ENCODE assay signal across 31 cellular contexts in the genomic region with DNA sequence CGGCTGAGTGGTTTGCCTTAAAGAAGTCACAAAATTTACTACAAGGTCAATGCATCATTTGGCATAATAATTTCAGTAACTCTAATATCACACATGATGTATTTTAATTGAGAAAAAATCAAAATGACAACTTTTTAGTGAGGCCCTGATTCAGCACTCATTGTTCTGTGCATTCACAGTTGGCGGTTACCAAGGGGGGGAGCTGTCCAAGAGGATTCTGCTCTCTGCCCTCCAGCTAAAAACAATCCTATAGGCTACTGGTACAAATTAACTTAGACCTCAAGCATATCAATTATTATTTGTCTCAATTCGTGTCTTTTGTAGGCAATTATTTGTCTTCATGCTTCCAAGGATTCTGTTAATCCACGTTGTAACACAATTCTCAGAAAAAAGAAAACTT.
"Had no signal": no experiment of that assay in that cellular context is flagged by ENCODE, and none has a peak within 500 bp of the region (broad histone marks: within the 10 kb centered on the region; RNA-seq: fewer than 3 reads in every experiment).

No MANE protein-coding gene starts in this region.

- H3K27ac Mint-ChIP-seq: activated CD4-positive, alpha-beta T cell treated with anti-CD3 and anti-CD28 coated beads, Interleukin-2, amount 10 ng/mL, durations not matched to agents 24 days and 14 days; activated CD8-positive, alpha-beta T cell treated with anti-CD3 and anti-CD28 coated beads for 36 hours; activated naive CD4-positive, alpha-beta T cell treated with anti-CD3 and anti-CD28 coated beads, Interleukin-2, amount 50 U/mL, for 24 hours; activated naive CD8-positive, alpha-beta T cell treated with anti-CD3 and anti-CD28 coated beads, Interleukin-2, amount 10 ng/mL, durations not matched to agents 7 days and 5 days; activated T-cell treated with anti-CD3 and anti-CD28 coated beads, Interleukin-2, amount 50 U/mL, for 72 hours; activated T-helper 17 cell treated with anti-CD3 and anti-CD28 coated beads, Interleukin-2, amount 50 U/mL, for 72 hours; T-cell had no signal

- H3K4me1 ChIP-seq: Peyer's patch, SJSA1 had no signal

- DNase-seq: activated CD4-positive, alpha-beta T cell treated with anti-CD3 and anti-CD28 coated beads, Interleukin-2, amount 10 ng/mL, durations not matched to agents 24 days and 14 days; activated CD4-positive, alpha-beta T cell treated with anti-CD3 and anti-CD28 coated beads, Interleukin-2, amount 50 U/mL, for 4 hours; activated CD8-positive, alpha-beta T cell treated with anti-CD3 and anti-CD28 coated beads for 36 hours; activated effector memory CD4-positive, alpha-beta T cell treated with anti-CD3 and anti-CD28 coated beads, Interleukin-2, amount 50 U/mL, for 16 hours; activated naive CD4-positive, alpha-beta T cell treated with Interleukin-2 at 50 U/mL for 16 hours; activated naive CD8-positive, alpha-beta T cell treated with anti-CD3 and anti-CD28 coated beads, Interleukin-2, amount 10 ng/mL, durations not matched to agents 7 days and 5 days; activated T-cell treated with anti-CD3 and anti-CD28 coated beads, Interleukin-2, amount 50 U/mL, for 1 hour; activated T-cell treated with anti-CD3 and anti-CD28 coated beads, Interleukin-2, amount 50 U/mL, for 72 hours; amygdala; NCI-H1105; NCI-H1417 treated with DMSO at 0.1 percent for 48 hours; NCI-H187 treated with DMSO at 0.1 percent for 48 hours; NCI-H2081; NCI-H510A; NCI-H526; NCI-H774; Peyer's patch; RPMI8226; SHP77 treated with DMSO at 0.1 percent for 48 hours; T-cell; T-helper 2 cell; T-helper 9 cell; WERI-Rb-1 had no signal

- H3K36me3 Mint-ChIP-seq: activated naive CD8-positive, alpha-beta T cell treated with anti-CD3 and anti-CD28 coated beads, Interleukin-2, amount 10 ng/mL, durations not matched to agents 7 days and 5 days had no signal

- H3K9me3 Mint-ChIP-seq: activated CD4-positive, alpha-beta T cell treated with anti-CD3 and anti-CD28 coated beads, Interleukin-2, amount 10 ng/mL, durations not matched to agents 24 days and 14 days; activated CD8-positive, alpha-beta T cell treated with anti-CD3 and anti-CD28 coated beads for 36 hours; activated naive CD4-positive, alpha-beta T cell treated with anti-CD3 and anti-CD28 coated beads, Interleukin-2, amount 50 U/mL, for 24 hours; activated naive CD8-positive, alpha-beta T cell treated with anti-CD3 and anti-CD28 coated beads, Interleukin-2, amount 10 ng/mL, durations not matched to agents 7 days and 5 days; activated T-cell treated with anti-CD3 and anti-CD28 coated beads, Interleukin-2, amount 50 U/mL, for 72 hours; activated T-helper 17 cell treated with anti-CD3 and anti-CD28 coated beads, Interleukin-2, amount 50 U/mL, for 72 hours; central memory CD8-positive, alpha-beta T cell; T-cell had no signal

- H3K4me1 Mint-ChIP-seq: activated CD4-positive, alpha-beta T cell treated with anti-CD3 and anti-CD28 coated beads, Interleukin-2, amount 10 ng/mL, durations not matched to agents 24 days and 14 days had no signal

- H3K27me3 Mint-ChIP-seq: activated CD4-positive, alpha-beta T cell treated with anti-CD3 and anti-CD28 coated beads, Interleukin-2, amount 10 ng/mL, durations not matched to agents 24 days and 14 days; activated CD8-positive, alpha-beta T cell treated with anti-CD3 and anti-CD28 coated beads for 36 hours; activated naive CD4-positive, alpha-beta T cell treated with anti-CD3 and anti-CD28 coated beads, Interleukin-2, amount 50 U/mL, for 24 hours; activated naive CD8-positive, alpha-beta T cell treated with anti-CD3 and anti-CD28 coated beads, Interleukin-2, amount 10 ng/mL, durations not matched to agents 7 days and 5 days; activated T-helper 17 cell treated with anti-CD3 and anti-CD28 coated beads, Interleukin-2, amount 50 U/mL, for 72 hours; central memory CD8-positive, alpha-beta T cell; T-cell had no signal

- ATAC-seq: activated CD8-positive, alpha-beta T cell treated with anti-CD3 and anti-CD28 coated beads for 36 hours; activated T-cell treated with anti-CD3 and anti-CD28 coated beads, Interleukin-2, amount 50 U/mL, for 72 hours; activated T-helper 17 cell treated with anti-CD3 and anti-CD28 coated beads, Interleukin-2, amount 50 U/mL, for 72 hours; K562; SK-N-SH treated with all-trans-retinoic acid at 6 μM for 48 hours; T-cell had no signal

- H3K36me3 ChIP-seq: ascending aorta, cardiac muscle cell, Peyer's patch, SJSA1, WERI-Rb-1 had no signal

- H3K9me3 ChIP-seq: ascending aorta, Peyer's patch had no signal

- H3K27ac ChIP-seq: ascending aorta, cardiac muscle cell, Peyer's patch, SJSA1 had no signal

- H3K4me3 ChIP-seq: ascending aorta, cardiac muscle cell, K562, Peyer's patch, SJSA1 had no signal

- H3K27me3 ChIP-seq: ascending aorta, cardiac muscle cell, Peyer's patch, SJSA1 had no signal

- H3K4me3 Mint-ChIP-seq: activated CD4-positive, alpha-beta T cell treated with anti-CD3 and anti-CD28 coated beads, Interleukin-2, amount 10 ng/mL, durations not matched to agents 24 days and 14 days; activated CD8-positive, alpha-beta T cell treated with anti-CD3 and anti-CD28 coated beads for 36 hours; activated naive CD4-positive, alpha-beta T cell treated with anti-CD3 and anti-CD28 coated beads, Interleukin-2, amount 50 U/mL, for 24 hours; activated naive CD8-positive, alpha-beta T cell treated with anti-CD3 and anti-CD28 coated beads, Interleukin-2, amount 10 ng/mL, durations not matched to agents 7 days and 5 days; activated T-cell treated with anti-CD3 and anti-CD28 coated beads, Interleukin-2, amount 50 U/mL, for 72 hours; activated T-helper 17 cell treated with anti-CD3 and anti-CD28 coated beads, Interleukin-2, amount 50 U/mL, for 72 hours; central memory CD8-positive, alpha-beta T cell; T-cell had no signal
